In genomic region chr9:136538599-136539426, GRCh38 we compare ENCODE assay signal across 9 cellular contexts. TPM values are rescaled to one million over a fixed set of nuclear protein-coding genes. Genes with fewer than 3 reads are reported as not detected.
DNase-seq lines count a peak whose midpoint lies in the region; ATAC-seq lines count a peak whose summit lies in the region.
"Had no signal": no experiment of that assay in that cellular context is flagged by ENCODE, and none has a peak within 500 bp of the region (broad histone marks: within the 10 kb centered on the region; RNA-seq: fewer than 3 reads in every experiment).

No MANE protein-coding gene starts in this region.

- peaks cover 49% of the 10 kb centered on the region for H3K4me1 Mint-ChIP-seq in activated CD4-positive, alpha-beta T cell treated with anti-CD3 and anti-CD28 coated beads, Interleukin-2, amount 10 ng/mL, durations not matched to agents 24 days and 14 days

- ATAC-seq in esophagus mucosa (peak; percentile 46), GM21526 (IDR thresholded peaks at IDR 0.05; ENCODE audit: low FRiP score, unreplicated experiment) (no peak)

- no peaks in the 10 kb centered on the region for H3K4me1 ChIP-seq in GM23248 (ENCODE audit: insufficient read depth)

- no peaks in the 10 kb centered on the region for H3K79me2 ChIP-seq in GM23248 (ENCODE audit: insufficient read depth)

- no peak overlapping the region for H3K27ac ChIP-seq in GM23248

- no peaks in the 10 kb centered on the region for H3K9me3 Mint-ChIP-seq in activated CD4-positive, alpha-beta T cell treated with anti-CD3 and anti-CD28 coated beads, Interleukin-2, amount 10 ng/mL, durations not matched to agents 24 days and 14 days

- no peak overlapping the region for H3K4me3 ChIP-seq in GM23248
- H3K4me3 ChIP-seq: A549 had no signal

- H2AFZ ChIP-seq in GM23248: no peak overlapping the region

- no peaks in the 10 kb centered on the region for H4K20me1 ChIP-seq in GM23248 (ENCODE audit: insufficient read depth)

- intact Hi-C loops in activated CD4-positive, alpha-beta T cell treated with anti-CD3 and anti-CD28 coated beads, Interleukin-2, amount 10 ng/mL, durations not matched to agents 24 days and 14 days (cut with micrococcal nuclease): loop anchor here (1.0 kb wide), 2 partner anchors 56 to 252 kb away; partner anchors contain the start of genes SEC16A and TMEM141

- H3K27me3 Mint-ChIP-seq in activated CD4-positive, alpha-beta T cell treated with anti-CD3 and anti-CD28 coated beads, Interleukin-2, amount 10 ng/mL, durations not matched to agents 24 days and 14 days: no peaks in the 10 kb centered on the region

- no peak overlapping the region for H3K4me2 ChIP-seq in GM23248 (ENCODE audit: unreplicated experiment)

- no peaks in the 10 kb centered on the region for H3K27me3 ChIP-seq in GM23248 (replicated peaks; ENCODE audit: insufficient read depth)

- peak overlapping the region; percentile 100 for H3K27ac Mint-ChIP-seq in activated CD4-positive, alpha-beta T cell treated with anti-CD3 and anti-CD28 coated beads, Interleukin-2, amount 10 ng/mL, durations not matched to agents 24 days and 14 days

- no peak overlapping the region for H3K9ac ChIP-seq in GM23248

- H3K36me3 Mint-ChIP-seq in activated CD4-positive, alpha-beta T cell treated with anti-CD3 and anti-CD28 coated beads, Interleukin-2, amount 10 ng/mL, durations not matched to agents 24 days and 14 days (ENCODE audit: low read depth): peaks cover 45% of the 10 kb centered on the region

- in situ Hi-C loops in GM23248 (cut with MboI): no loop called here

- 88 to 91% methylated on average over 24 of the region's 24 CpGs for WGBS in GM23248 (ENCODE audit: low coverage in 1 of 2, low lambda C conversion rate in 2 of 2, missing lambda C conversion rate in 2 of 2), 2 experiments

- H3K4me3 Mint-ChIP-seq in activated CD4-positive, alpha-beta T cell treated with anti-CD3 and anti-CD28 coated beads, Interleukin-2, amount 10 ng/mL, durations not matched to agents 24 days and 14 days: peak overlapping the region; percentile 81

- H3K36me3 ChIP-seq in GM23248 (ENCODE audit: low read depth): no peaks in the 10 kb centered on the region

- no peaks in the 10 kb centered on the region for H3K9me3 ChIP-seq in GM23248 (ENCODE audit: low read depth)
- H3K9me3 ChIP-seq: A549 had no signal

- DNase-seq in NCI-H2171 treated with DMSO at 0.1 percent for 48 hours (lab: John Stamatoyannopoulos, UW) (peak; percentile 40), NCI-H2171 (lab: John Stamatoyannopoulos, UW) (no peak), GM23248 (no peak), NCI-H345 treated with DMSO at 0.1 percent for 48 hours (lab: John Stamatoyannopoulos, UW; ENCODE audit: unreplicated experiment) (no peak)
- DNase-seq in activated CD4-positive, alpha-beta T cell treated with anti-CD3 and anti-CD28 coated beads, Interleukin-2, amount 10 ng/mL, durations not matched to agents 24 days and 14 days: peak; percentile 89
- peak; percentile 29 for DNase-seq in stimulated activated CD4-positive, alpha-beta T cell treated with anti-CD3 and anti-CD28 coated beads, Interleukin-2, amount 100 ng/mL, for 4 hours (ENCODE audit: low read depth)

- H3K9me2 ChIP-seq in GM23248 (ENCODE audit: insufficient read depth): no peaks in the 10 kb centered on the region

- no peaks in the 10 kb centered on the region for H3F3A ChIP-seq in GM23248 (ENCODE audit: insufficient read depth)

RNA-seq across cellular contexts. Expression of gene NOTCH1, which starts 7.0 kb away (rescaled TPM):
- total RNA-seq in activated CD4-positive, alpha-beta T cell treated with anti-CD3 and anti-CD28 coated beads, Interleukin-2, amount 10 ng/mL, durations not matched to agents 24 days and 14 days: 108 and 113 TPM in 2 replicates
- total RNA-seq in esophagus mucosa: 30.6 TPM
- total RNA-seq in GM23248 (2014; rRNA removed; shearing (Covaris generic)): 5.2 and 5.7 TPM in 2 replicates
- polyA plus RNA-seq in GM23248 (2016; fragmentation: Nextera tagmentation; extraction: Ambion mirVana): 1.5 TPM in 2 replicates

RNA-seq across cellular contexts. Expression of gene SEC16A, which starts 56.0 kb away (rescaled TPM):
- 79.2 and 81.2 TPM in 2 replicates for total RNA-seq in activated CD4-positive, alpha-beta T cell treated with anti-CD3 and anti-CD28 coated beads, Interleukin-2, amount 10 ng/mL, durations not matched to agents 24 days and 14 days
- total RNA-seq in esophagus mucosa: 32.0 TPM
- total RNA-seq in GM23248 (2014; rRNA removed; shearing (Covaris generic)): 32.0 and 34.5 TPM in 2 replicates
- polyA plus RNA-seq in GM23248 (2016; fragmentation: Nextera tagmentation; extraction: Ambion mirVana): 40.4 and 43.4 TPM in 2 replicates

Comparison
In these comparisons a context has a peak if more than half of its experiments do, and no peak if none do; other contexts are left out.
1. DNase-seq: peak in NCI-H2171 treated with DMSO at 0.1 percent for 48 hours (single experiment), activated CD4-positive, alpha-beta T cell treated with anti-CD3 and anti-CD28 coated beads, Interleukin-2, amount 10 ng/mL, durations not matched to agents 24 days and 14 days (single experiment) and stimulated activated CD4-positive, alpha-beta T cell treated with anti-CD3 and anti-CD28 coated beads, Interleukin-2, amount 100 ng/mL, for 4 hours (single experiment); none in NCI-H2171 (single experiment), GM23248 (single experiment) and NCI-H345 treated with DMSO at 0.1 percent for 48 hours (single experiment).